In genomic region chr20:51972031-51972430, GRCh38 we compare ENCODE assay signal across 30 cellular contexts.
"Had no signal": no experiment of that assay in that cellular context is flagged by ENCODE, and none has a peak within 500 bp of the region (broad histone marks: within the 10 kb centered on the region; RNA-seq: fewer than 3 reads in every experiment).

No MANE protein-coding gene starts in this region.

- H3K27ac Mint-ChIP-seq: activated naive CD8-positive, alpha-beta T cell; nephron; T-helper 1 cell treated with Interleukin-12 subunit alpha and Interleukin-12 subunit beta and Interleukin-4 antibody, amounts not matched to agents 30 μg/mL and 1 μg/mL, for 36 hours had no signal

- H3K4me3 Mint-ChIP-seq: activated naive CD8-positive, alpha-beta T cell; nephron; T-helper 1 cell treated with Interleukin-12 subunit alpha and Interleukin-12 subunit beta and Interleukin-4 antibody, amounts not matched to agents 30 μg/mL and 1 μg/mL, for 36 hours had no signal

- H3K4me3 ChIP-seq: left ventricle myocardium inferior, lung, mucosa of descending colon, testis, transverse colon had no signal

- H3K27ac ChIP-seq: epithelial cell of prostate, left ventricle myocardium inferior, testis, transverse colon, VCaP had no signal

- FAIRE-seq: colon, endometrium, frontal cortex, TTC549 had no signal

- DNase-seq: activated CD4-positive, alpha-beta T cell treated with anti-CD3 and anti-CD28 coated beads for 48 hours; activated CD4-positive, alpha-beta T cell treated with anti-CD3 and anti-CD28 coated beads, Interleukin-2, amount 50 U/mL, for 48 hours; activated CD8-positive, alpha-beta memory T cell treated with anti-CD3 and anti-CD28 coated beads for 24 hours; activated effector memory CD4-positive, alpha-beta T cell treated with Interleukin-2 at 50 U/mL for 16 hours; activated naive CD4-positive, alpha-beta T cell treated with Interleukin-2 at 50 U/mL for 16 hours; anterior cingulate cortex; dermis blood vessel endothelial cell; effector CD8-positive, alpha-beta T cell; islet precursor cell; left ventricle myocardium inferior; mesendoderm; mucosa of descending colon; nucleus accumbens; right cardiac atrium; stimulated activated CD4-positive, alpha-beta T cell treated with anti-CD3 and anti-CD28 coated beads, Interleukin-4, amount 100 ng/mL, for 1 hour; stimulated activated naive CD8-positive, alpha-beta T cell treated with anti-CD3 and anti-CD28 coated beads, Interleukin-15, Interleukin-2, amounts not matched to agents 100 U/mL and 50 U/mL, for 24 hours; T-helper 9 cell; testis; transverse colon had no signal

- H3K27me3 Mint-ChIP-seq: activated naive CD8-positive, alpha-beta T cell had no signal

- H3K4me1 Mint-ChIP-seq: nephron had no signal

- H3K9me3 ChIP-seq: left ventricle myocardium inferior, mucosa of descending colon, testis, transverse colon had no signal

- H3K4me1 ChIP-seq: left ventricle myocardium inferior, testis, transverse colon had no signal

- H3K27me3 ChIP-seq: testis, transverse colon had no signal

- H3K36me3 ChIP-seq: left ventricle myocardium inferior, transverse colon had no signal

- ATAC-seq: activated CD4-positive, CD25-positive, alpha-beta regulatory T cell treated with anti-CD3 and anti-CD28 coated beads, Interleukin-2, amount 50 U/mL, for 24 hours; mucosa of descending colon; right cardiac atrium; stimulated activated naive CD8-positive, alpha-beta T cell treated with anti-CD3 and anti-CD28 coated beads, Interleukin-15, Interleukin-2, amounts not matched to agents 100 U/mL and 50 U/mL, for 24 hours had no signal
